Comparison of ENCODE assay signal across 14 cellular contexts in genomic region chr2:19649785-19650380, GRCh38.
DNase-seq lines count a peak whose midpoint lies in the region; ATAC-seq and TF ChIP-seq lines count a peak whose summit lies in the region.
"Had no signal": no experiment of that assay in that cellular context is flagged by ENCODE, and none has a peak within 500 bp of the region (broad histone marks: within the 10 kb centered on the region; RNA-seq: fewer than 3 reads in every experiment).

No MANE protein-coding gene starts in this region.

- no peak for TF ChIP-seq CTCF in AG04449 (IDR thresholded peaks at IDR 0.05; ENCODE audit: insufficient read depth, low read length, missing control alignments)

- H3K9me3 Mint-ChIP-seq in activated T-cell treated with anti-CD3 and anti-CD28 coated beads, Interleukin-2, amount 50 U/mL, for 4 hours: no peaks in the 10 kb centered on the region
- H3K9me3 Mint-ChIP-seq: activated T-helper 2 cell treated with anti-CD3 and anti-CD28 coated beads, Interferon-gamma antibody, Interleukin-2, Interleukin-4, amounts not matched to agents 10 μg/mL and 5 μg/mL and 100 μg/mL, durations not matched to agents 14 hours and 24 hours and 36 hours; memory B cell; stimulated activated naive B cell treated with anti-CD40 and anti-IgM and Interleukin-4, amounts not matched to agents 10 μg/mL and 1 μg/mL and 100 μg/mL, for 72 hours had no signal

- POLR2A ChIA-PET in AG04449 (lab: Yijun Ruan, JAX): interaction anchor here (0.9 kb wide), 1 partner anchor 38 kb away, joined by 3 read pairs; no protein-coding TSS in a partner anchor

- CTCF ChIA-PET in AG04449 (lab: Yijun Ruan, JAX): interaction anchor here (0.7 to 2.9 kb wide), 5 partner anchors 9 to 213 kb away, joined by 3 to 15 read pairs (median 6); no protein-coding TSS in a partner anchor

- DNase-seq in AG04449 (ENCODE audit: low read depth, low spot score): peak; percentile 99
- peak; percentile 95 for DNase-seq in M059J (ENCODE audit: low read depth)
- peak; percentile 84 for DNase-seq in dedifferentiated amniotic fluid mesenchymal stem cell (ENCODE audit: extremely low spot score)
- DNase-seq in kidney glomerular epithelial cell (lab: John Stamatoyannopoulos, UW): peak; percentile 84
- no peak for DNase-seq in activated T-cell treated with anti-CD3 and anti-CD28 coated beads, Interleukin-2, amount 50 U/mL, for 4 hours
- DNase-seq in nucleus accumbens (lab: John Stamatoyannopoulos, UW): no peak
- DNase-seq: MM.1S; stimulated activated CD4-positive, alpha-beta T cell treated with anti-CD3 and anti-CD28 coated beads, Interleukin-12 subunit alpha, Interleukin-12 subunit beta, amount 100 ng/mL, for 4 hours; stimulated activated naive B cell treated with anti-CD40 and anti-IgM and Interleukin-4, amounts not matched to agents 10 μg/mL and 1 μg/mL and 100 μg/mL, for 72 hours had no signal

- H3K4me1 Mint-ChIP-seq in activated T-cell treated with anti-CD3 and anti-CD28 coated beads, Interleukin-2, amount 50 U/mL, for 4 hours (ENCODE audit: low read depth): no peaks in the 10 kb centered on the region
- H3K4me1 Mint-ChIP-seq: memory B cell; stimulated activated naive B cell treated with anti-CD40 and anti-IgM and Interleukin-4, amounts not matched to agents 10 μg/mL and 1 μg/mL and 100 μg/mL, for 72 hours had no signal

- H3K27me3 Mint-ChIP-seq in activated T-cell treated with anti-CD3 and anti-CD28 coated beads, Interleukin-2, amount 50 U/mL, for 4 hours (ENCODE audit: low read depth): peaks cover 5% of the 10 kb centered on the region

- no peaks in the 10 kb centered on the region for H3K36me3 Mint-ChIP-seq in activated T-cell treated with anti-CD3 and anti-CD28 coated beads, Interleukin-2, amount 50 U/mL, for 4 hours (ENCODE audit: insufficient read depth)
- H3K36me3 Mint-ChIP-seq: memory B cell; stimulated activated naive B cell treated with anti-CD40 and anti-IgM and Interleukin-4, amounts not matched to agents 10 μg/mL and 1 μg/mL and 100 μg/mL, for 72 hours had no signal

- ATAC-seq in activated T-cell treated with anti-CD3 and anti-CD28 coated beads, Interleukin-2, amount 50 U/mL, for 4 hours: no peak
- ATAC-seq in HG02571 (IDR thresholded peaks at IDR 0.05; ENCODE audit: unreplicated experiment) (no peak), HG02840 (IDR thresholded peaks at IDR 0.05; ENCODE audit: low FRiP score, unreplicated experiment) (no peak)
- ATAC-seq: stimulated activated naive B cell treated with anti-CD40 and anti-IgM and Interleukin-4, amounts not matched to agents 10 μg/mL and 1 μg/mL and 100 μg/mL, for 72 hours had no signal

- H3K4me3 ChIP-seq in AG04449 (ENCODE audit: low read depth, low read length): no peak overlapping the region
- H3K4me3 ChIP-seq: BLaER1 treated with 17β-estradiol and CSF1 and Interleukin-3, amounts not matched to agents 10 nM and 100 nM had no signal

- H3K4me3 Mint-ChIP-seq in activated T-cell treated with anti-CD3 and anti-CD28 coated beads, Interleukin-2, amount 50 U/mL, for 4 hours: no peak overlapping the region
- H3K4me3 Mint-ChIP-seq: memory B cell; stimulated activated naive B cell treated with anti-CD40 and anti-IgM and Interleukin-4, amounts not matched to agents 10 μg/mL and 1 μg/mL and 100 μg/mL, for 72 hours had no signal

Comparison
In these comparisons a context has a peak if more than half of its experiments do, and no peak if none do; other contexts are left out.
1. DNase-seq: peak in AG04449 (single experiment), M059J (single experiment), dedifferentiated amniotic fluid mesenchymal stem cell (single experiment) and kidney glomerular epithelial cell (single experiment); none in activated T-cell treated with anti-CD3 and anti-CD28 coated beads, Interleukin-2, amount 50 U/mL, for 4 hours (single experiment) and nucleus accumbens (0 of 56).